ENCODE assay signal across 10 cellular contexts in the genomic region with DNA sequence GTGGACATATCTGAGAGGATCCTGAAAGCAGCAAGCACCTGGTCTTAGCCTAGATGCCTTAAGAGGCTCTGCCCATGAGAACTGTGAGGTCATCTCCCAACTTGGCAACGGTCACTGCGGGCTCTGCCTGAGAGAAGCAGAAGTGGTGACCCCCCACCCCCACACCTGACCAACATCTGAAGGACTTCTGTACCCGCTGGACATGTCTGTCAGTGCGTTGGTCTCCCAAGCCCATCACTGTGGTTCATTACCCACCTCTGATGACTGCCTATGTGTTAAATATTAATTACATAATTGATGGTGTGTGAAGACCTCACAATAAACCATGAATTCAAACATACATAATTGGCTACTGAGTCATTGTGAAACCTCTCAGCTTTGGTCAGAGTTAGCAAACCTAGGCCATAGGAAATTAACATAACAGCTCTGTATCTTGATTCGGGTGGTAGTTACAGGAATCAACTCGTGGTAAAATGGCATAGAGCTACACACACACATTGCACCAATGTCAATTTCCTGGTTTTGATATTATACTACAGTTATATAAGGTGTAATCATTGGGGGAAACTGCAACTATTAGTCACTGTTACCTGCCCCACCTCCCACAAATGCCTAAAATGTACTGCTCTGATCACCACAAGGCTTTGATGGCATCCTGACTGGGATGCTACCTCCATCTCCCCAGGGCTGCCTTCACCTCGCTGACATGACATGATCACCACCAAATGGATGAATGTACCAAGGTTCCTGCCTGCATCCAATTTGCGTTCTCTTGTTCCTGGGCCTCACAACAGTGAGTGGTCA. TPM values are rescaled to one million over a fixed set of nuclear protein-coding genes. Genes with fewer than 3 reads are reported as not detected.
DNase-seq lines count a peak whose midpoint lies in the region; ATAC-seq and TF ChIP-seq lines count a peak whose summit lies in the region.
"Had no signal": no experiment of that assay in that cellular context is flagged by ENCODE, and none has a peak within 500 bp of the region (broad histone marks: within the 10 kb centered on the region; RNA-seq: fewer than 3 reads in every experiment).

No MANE protein-coding gene starts in this region.

- H2AFZ ChIP-seq in KMS-11 (ENCODE audit: low read depth): no peak overlapping the region

- H3K27me3 ChIP-seq in KMS-11 (ENCODE audit: insufficient read depth, low read depth) (no peaks in the 10 kb centered on the region), body of pancreas (no peaks in the 10 kb centered on the region), colonic mucosa (no peaks in the 10 kb centered on the region)

- H3K36me3 ChIP-seq in KMS-11 (ENCODE audit: insufficient read depth) (no peaks in the 10 kb centered on the region), body of pancreas (replicated peaks in 1 of 2; ENCODE audit: insufficient read depth in 1 of 2, low read depth in 2 of 2) (no peaks in the 10 kb centered on the region), colonic mucosa (no peaks in the 10 kb centered on the region)

- no peak for TF ChIP-seq POLR2A in body of pancreas (IDR thresholded peaks at IDR 0.05)

- WGBS in body of pancreas, 2 donors: 83 to 88% methylated on average over 8 of the region's 8 CpGs

- no peak overlapping the region for H3K9ac ChIP-seq in KMS-11
- H3K9ac ChIP-seq in colonic mucosa (ENCODE audit: low read depth in 2 of 2, low read length in 2 of 2): no peak overlapping the region

- intact Hi-C loops in body of pancreas (cut with DNase I): no loop called here
- intact Hi-C loops in colonic mucosa (cut with DNase I): no loop called here

- peak overlapping the region; percentile 23; the same call in 1 of the 2 replicates for H3K27ac ChIP-seq in KMS-11
- H3K27ac ChIP-seq in body of pancreas: no peak overlapping the region
- H3K27ac ChIP-seq in colonic mucosa: no peak overlapping the region

- peak; percentile 42 to 57 for DNase-seq in activated CD4-positive, alpha-beta T cell treated with anti-CD3 and anti-CD28 coated beads, Interleukin-2, amount 50 U/mL, for 48 hours
- DNase-seq in activated CD4-positive, alpha-beta T cell treated with anti-CD3 and anti-CD28 coated beads for 1 hour: no peak
- peak; percentile 42 for DNase-seq in stimulated activated CD4-positive, alpha-beta T cell treated with anti-CD3 and anti-CD28 coated beads, Interleukin-4, amount 100 ng/mL, for 24 hours
- DNase-seq in SKM-1 treated with dmso at 0.1 percent for 144 hours (lab: John Stamatoyannopoulos, UW; ENCODE audit: unreplicated experiment) (no peak), body of pancreas (no peak), colonic mucosa (no peak)
- DNase-seq: posterior cingulate gyrus; stimulated activated naive CD4-positive, alpha-beta T cell treated with Interleukin-2 at 50 U/mL for 16 hours had no signal

- TF ChIP-seq CTCF in KMS-11 (conservative IDR thresholded peaks at IDR 0.05; ENCODE audit: low read depth, low read length) (no peak), body of pancreas (IDR thresholded peaks at IDR 0.05) (no peak), colonic mucosa (IDR thresholded peaks at IDR 0.05) (no peak)

- ATAC-seq in HG02678 (IDR thresholded peaks at IDR 0.05; ENCODE audit: unreplicated experiment): peak; percentile 49
- ATAC-seq in body of pancreas: no peak

- no peaks in the 10 kb centered on the region for H4K20me1 ChIP-seq in KMS-11 (ENCODE audit: insufficient read depth)

- peaks cover 47% of the 10 kb centered on the region for H3K4me1 ChIP-seq in KMS-11 (ENCODE audit: low read depth, poor library complexity, severe bottlenecking)
- peaks cover under 1% of the 10 kb centered on the region for H3K4me1 ChIP-seq in body of pancreas
- H3K4me1 ChIP-seq in colonic mucosa: no peaks in the 10 kb centered on the region

- peaks cover 3% of the 10 kb centered on the region; the same call in 1 of the 2 replicates for H3K79me2 ChIP-seq in KMS-11 (ENCODE audit: insufficient read depth, low read depth)

- no peaks in the 10 kb centered on the region for H3K9me3 ChIP-seq in body of pancreas
- H3K9me3 ChIP-seq in colonic mucosa: no peaks in the 10 kb centered on the region

- H3K4me3 ChIP-seq in KMS-11 (IDR thresholded peaks at IDR 0.05; ENCODE audit: insufficient read depth, low read depth, low read length) (no peak overlapping the region), body of pancreas (no peak overlapping the region), colonic mucosa (no peak overlapping the region)

- H3K4me2 ChIP-seq in KMS-11: peak overlapping the region; percentile 40

RNA-seq across cellular contexts. Expression of a gene that starts 4.3 kb away (rescaled TPM):
- total RNA-seq in body of pancreas (10 to 100 TPM; 27.0 to 37.2 TPM), colonic mucosa (100 to 1,000 TPM; 108 to 140 TPM)

Comparison
In these comparisons a context has a peak if more than half of its experiments do, and no peak if none do; other contexts are left out.
1. DNase-seq: peak in activated CD4-positive, alpha-beta T cell treated with anti-CD3 and anti-CD28 coated beads, Interleukin-2, amount 50 U/mL, for 48 hours (2 of 2) and stimulated activated CD4-positive, alpha-beta T cell treated with anti-CD3 and anti-CD28 coated beads, Interleukin-4, amount 100 ng/mL, for 24 hours (single experiment); none in activated CD4-positive, alpha-beta T cell treated with anti-CD3 and anti-CD28 coated beads for 1 hour (single experiment), SKM-1 treated with dmso at 0.1 percent for 144 hours (single experiment), body of pancreas (0 of 4) and colonic mucosa (single experiment).